Comparison of ENCODE assay signal across 10 cellular contexts in the genomic region with DNA sequence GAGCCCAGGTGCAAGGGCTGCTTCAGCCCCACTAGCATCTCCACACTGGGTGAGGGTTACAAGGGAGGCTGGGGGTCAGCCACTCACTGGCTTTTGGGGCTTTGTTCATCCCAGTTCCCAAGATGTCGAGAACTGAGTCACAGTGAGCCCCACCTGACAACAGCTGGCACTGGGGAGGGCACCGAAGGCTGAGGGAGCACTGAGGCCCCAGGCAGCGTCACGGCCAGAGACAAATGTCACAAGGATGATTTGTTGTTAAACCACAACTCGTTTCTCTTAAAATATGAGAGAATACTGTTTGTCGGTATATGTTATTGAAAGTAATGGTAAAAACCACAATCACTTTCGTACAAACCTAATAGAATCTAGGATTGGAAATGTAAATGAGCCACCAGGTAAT.
A peak's percentile ranks its signal among the peaks of the same experiment; 100 is the strongest.
DNase-seq lines count a peak whose midpoint lies in the region; ATAC-seq, FAIRE-seq and TF ChIP-seq lines count a peak whose summit lies in the region.
"Had no signal": no experiment of that assay in that cellular context is flagged by ENCODE, and none has a peak within 500 bp of the region (broad histone marks: within the 10 kb centered on the region; RNA-seq: fewer than 3 reads in every experiment).

No MANE protein-coding gene starts in this region.

- H3K27ac ChIP-seq in BLaER1 treated with 17β-estradiol and CSF1 and Interleukin-3, amounts not matched to agents 10 nM and 100 nM: peak overlapping the region in 9 of 11 experiments; percentile 8 to 89 (median 37); a peak in 15 of 22 replicates
- no peak overlapping the region for H3K27ac ChIP-seq in WERI-Rb-1
- H3K27ac ChIP-seq: foreskin keratinocyte had no signal

- peak overlapping the region; percentile 81 for H3K27ac Mint-ChIP-seq in activated naive CD4-positive, alpha-beta T cell treated with anti-CD3 and anti-CD28 coated beads, Interleukin-2, amount 10 ng/mL, durations not matched to agents 7 days and 5 days

- no peak overlapping the region for H3K4me3 Mint-ChIP-seq in activated naive CD4-positive, alpha-beta T cell treated with anti-CD3 and anti-CD28 coated beads, Interleukin-2, amount 10 ng/mL, durations not matched to agents 7 days and 5 days

- H3K9ac ChIP-seq in BLaER1 treated with 17β-estradiol and CSF1 and Interleukin-3, amounts not matched to agents 10 nM and 100 nM: peak overlapping the region in 4 of 11 experiments; percentile 15 to 34 (median 25); a peak in 5 of 22 replicates

- H3K4me1 Mint-ChIP-seq in activated naive CD4-positive, alpha-beta T cell treated with anti-CD3 and anti-CD28 coated beads, Interleukin-2, amount 10 ng/mL, durations not matched to agents 7 days and 5 days: peaks cover 89% of the 10 kb centered on the region

- H3K4me3 ChIP-seq in BLaER1 treated with 17β-estradiol and CSF1 and Interleukin-3, amounts not matched to agents 10 nM and 100 nM: peak overlapping the region in 1 of 10 experiments; percentile 2; a peak in 1 of 20 replicates
- no peak overlapping the region for H3K4me3 ChIP-seq in WERI-Rb-1 (ENCODE audit: low read depth, low read length)

- TF ChIP-seq CTCF in WERI-Rb-1 (IDR thresholded peaks at IDR 0.05; ENCODE audit: low read depth, low read length): no peak

- H3K27me3 Mint-ChIP-seq in activated naive CD4-positive, alpha-beta T cell treated with anti-CD3 and anti-CD28 coated beads, Interleukin-2, amount 10 ng/mL, durations not matched to agents 7 days and 5 days: no peaks in the 10 kb centered on the region

- no peaks in the 10 kb centered on the region for H3K27me3 ChIP-seq in BLaER1 treated with 17β-estradiol and CSF1 and Interleukin-3, amounts not matched to agents 10 nM and 100 nM
- H3K27me3 ChIP-seq in WERI-Rb-1 (ENCODE audit: insufficient read depth, low read depth, severe bottlenecking): no peaks in the 10 kb centered on the region
- H3K27me3 ChIP-seq: foreskin keratinocyte had no signal

- H4K20me1 ChIP-seq in BLaER1 treated with 17β-estradiol and CSF1 and Interleukin-3, amounts not matched to agents 10 nM and 100 nM: peaks cover 43 to 100% (median 100%) of the 10 kb centered on the region in 11 experiments

- peaks cover 64% of the 10 kb centered on the region for H3K36me3 Mint-ChIP-seq in activated naive CD4-positive, alpha-beta T cell treated with anti-CD3 and anti-CD28 coated beads, Interleukin-2, amount 10 ng/mL, durations not matched to agents 7 days and 5 days

- peaks cover 97 to 100% (median 100%) of the 10 kb centered on the region in 10 experiments for H3K4me1 ChIP-seq in BLaER1 treated with 17β-estradiol and CSF1 and Interleukin-3, amounts not matched to agents 10 nM and 100 nM
- H3K4me1 ChIP-seq: foreskin keratinocyte had no signal

- CTCF ChIA-PET in activated naive CD4-positive, alpha-beta T cell treated with anti-CD3 and anti-CD28 coated beads, Interleukin-2, amount 10 ng/mL, durations not matched to agents 7 days and 5 days (lab: Charles Lee): interaction anchor here (1.1 kb wide), 1 partner anchor 57 kb away, joined by 4 read pairs; no protein-coding TSS in a partner anchor

- DNase-seq in GM19239 (ENCODE audit: insufficient read length, low spot score) (no peak), ureter (ENCODE audit: low spot score) (no peak), WERI-Rb-1 (no peak), superior temporal gyrus (ENCODE audit: extremely low spot score) (no peak)
- DNase-seq in activated naive CD4-positive, alpha-beta T cell treated with anti-CD3 and anti-CD28 coated beads, Interleukin-2, amount 10 ng/mL, durations not matched to agents 7 days and 5 days: no peak
- DNase-seq: foreskin keratinocyte, substantia nigra had no signal

- no peaks in the 10 kb centered on the region for H3K9me3 Mint-ChIP-seq in activated naive CD4-positive, alpha-beta T cell treated with anti-CD3 and anti-CD28 coated beads, Interleukin-2, amount 10 ng/mL, durations not matched to agents 7 days and 5 days

- H3K9me3 ChIP-seq in BLaER1 treated with 17β-estradiol and CSF1 and Interleukin-3, amounts not matched to agents 10 nM and 100 nM (replicated peaks in 1 of 11): peaks cover 0 to 11% (median 0%) of the 10 kb centered on the region in 11 experiments; a peak in 4 of 22 replicates
- H3K9me3 ChIP-seq in WERI-Rb-1 (ENCODE audit: severe bottlenecking): no peaks in the 10 kb centered on the region

- H3K4me2 ChIP-seq in BLaER1 treated with 17β-estradiol and CSF1 and Interleukin-3, amounts not matched to agents 10 nM and 100 nM: peak overlapping the region; percentile 31 to 97 (median 87); a peak in 19 of 22 replicates

- H3K36me3 ChIP-seq in BLaER1 treated with 17β-estradiol and CSF1 and Interleukin-3, amounts not matched to agents 10 nM and 100 nM: peaks cover 21 to 82% (median 41%) of the 10 kb centered on the region in 11 experiments; a peak in 21 of 22 replicates
- H3K36me3 ChIP-seq in WERI-Rb-1: no peaks in the 10 kb centered on the region

- peak; percentile 84 for FAIRE-seq in GM19239 (lab: Jason Lieb, UNC)

- peak; percentile 47 for ATAC-seq in HG03354 (IDR thresholded peaks at IDR 0.05; ENCODE audit: poor library complexity, severe bottlenecking, unreplicated experiment)
- ATAC-seq in HG02610 (IDR thresholded peaks at IDR 0.05; ENCODE audit: unreplicated experiment): no peak
- ATAC-seq: foreskin keratinocyte had no signal
